In genomic region chr5:55134053-55134722, GRCh38 we compare ENCODE assay signal across 1 cellular context.
TF ChIP-seq lines count a peak whose summit lies in the region.

No MANE protein-coding gene starts in this region.

TF ChIP-seq in GM23338, 12 proteins besides CTCF, POLR2A, EP300 and RAD21 (continued from another document):
- TF ChIP-seq REST (IDR thresholded peaks at IDR 0.05; ENCODE audit: unreplicated experiment) (no peak), EZH2phosphoT487 (IDR thresholded peaks at IDR 0.05; ENCODE audit: unreplicated experiment) (no peak)
